In genomic region chr7:118352854-118353453, GRCh38 we compare ENCODE assay signal across 9 cellular contexts.
DNase-seq lines count a peak whose midpoint lies in the region; ATAC-seq and TF ChIP-seq lines count a peak whose summit lies in the region.
"Had no signal": no experiment of that assay in that cellular context is flagged by ENCODE, and none has a peak within 500 bp of the region (broad histone marks: within the 10 kb centered on the region; RNA-seq: fewer than 3 reads in every experiment).

No MANE protein-coding gene starts in this region.

- intact Hi-C loops in Caco-2 (cut with micrococcal nuclease; ENCODE audit: unreplicated experiment) (loop anchor here (1.0 to 5.0 kb wide), 5 partner anchors 84 to 844 kb away; no protein-coding TSS in a partner anchor), spleen (cut with DNase I; ENCODE audit: low total_unique reads) (no loop called here)

- no peaks in the 10 kb centered on the region for H3K4me1 Mint-ChIP-seq in Caco-2 (ENCODE audit: low read depth, unreplicated experiment)

- no peaks in the 10 kb centered on the region for H3K36me3 Mint-ChIP-seq in Caco-2 (ENCODE audit: insufficient read depth, unreplicated experiment)
- H3K36me3 Mint-ChIP-seq: naive B cell had no signal

- no peaks in the 10 kb centered on the region for H3K27me3 ChIP-seq in Caco-2 (replicated peaks; ENCODE audit: control insufficient read depth, insufficient read depth, low read length)
- no peaks in the 10 kb centered on the region for H3K27me3 ChIP-seq in spleen (replicated peaks in 1 of 7)

- no peaks in the 10 kb centered on the region for H3K9me3 Mint-ChIP-seq in Caco-2 (ENCODE audit: unreplicated experiment)

- H3K9me3 ChIP-seq in Caco-2 (no peaks in the 10 kb centered on the region), spleen (peaks cover 0 to 9% (median 5%) of the 10 kb centered on the region in 8 donors)

- POLR2A ChIA-PET in Caco-2 (lab: Charles Lee): no interaction called here

- no peak overlapping the region for H3K27ac Mint-ChIP-seq in Caco-2 (ENCODE audit: unreplicated experiment)
- H3K27ac Mint-ChIP-seq: naive B cell had no signal

- CTCF ChIA-PET in Caco-2 (lab: Charles Lee): interaction anchor here (0.7 to 0.8 kb wide), 2 partner anchors 416 to 842 kb away, joined by 3 read pairs; no protein-coding TSS in a partner anchor

- ATAC-seq in HG03159 (IDR thresholded peaks at IDR 0.05; ENCODE audit: unreplicated experiment) (peak; percentile 57), GM18517 (IDR thresholded peaks at IDR 0.05; ENCODE audit: unreplicated experiment) (no peak), HG03280 (IDR thresholded peaks at IDR 0.05; ENCODE audit: unreplicated experiment) (no peak)

- peak; percentile 34 to 43 for TF ChIP-seq CTCF in Caco-2 (IDR thresholded peaks at IDR 0.05; ENCODE audit: insufficient read depth in 1 of 2, low read depth in 1 of 2, low read length in 1 of 2, severe bottlenecking in 1 of 2, unreplicated experiment in 1 of 2)
- no peak for TF ChIP-seq CTCF in spleen (IDR thresholded peaks at IDR 0.05 in 8 of 11, conservative IDR thresholded peaks at IDR 0.05 in 3 of 11)

- no peak overlapping the region for H3K4me3 ChIP-seq in Caco-2 (ENCODE audit: low read depth, low read length)
- H3K4me3 ChIP-seq in spleen: no peak overlapping the region

- TF ChIP-seq POLR2A in spleen (IDR thresholded peaks at IDR 0.05): no peak

- BruUV-seq in Caco-2 (replicated peaks; lab: Mats Ljungman, UMichigan): no TSS peak

- H3K27ac ChIP-seq in spleen: no peak overlapping the region

- 58 to 67% (median 66%) methylated on average over 3 of the region's 3 CpGs for WGBS in spleen, 5 donors

- H3K4me1 ChIP-seq in Caco-2: no peaks in the 10 kb centered on the region
- H3K4me1 ChIP-seq in spleen: no peaks in the 10 kb centered on the region

- peak in 1 of 2 experiments; percentile 36 for DNase-seq in Caco-2
- DNase-seq in NOMO-1 treated with DMSO at 0.1 percent for 48 hours (lab: John Stamatoyannopoulos, UW; ENCODE audit: unreplicated experiment): peak; percentile 65
- DNase-seq in fibroblast of gingiva (ENCODE audit: low read depth): peak; percentile 9
- no peak for DNase-seq in spleen
- DNase-seq in HuH-7.5 (ENCODE audit: low spot score): no peak
- DNase-seq: naive B cell had no signal

- no peaks in the 10 kb centered on the region for H3K27me3 Mint-ChIP-seq in Caco-2 (ENCODE audit: insufficient read depth, unreplicated experiment)

- H3K36me3 ChIP-seq in Caco-2 (ENCODE audit: control insufficient read depth, insufficient read depth, low read length) (no peaks in the 10 kb centered on the region), spleen (no peaks in the 10 kb centered on the region)

- H3K4me3 Mint-ChIP-seq in Caco-2 (ENCODE audit: unreplicated experiment): no peak overlapping the region
- H3K4me3 Mint-ChIP-seq: naive B cell had no signal

Comparison
In these comparisons a context has a peak if more than half of its experiments do, and no peak if none do; other contexts are left out.
1. DNase-seq: peak in NOMO-1 treated with DMSO at 0.1 percent for 48 hours (single experiment) and fibroblast of gingiva (single experiment); none in spleen (single experiment) and HuH-7.5 (single experiment).
2. CTCF ChIP-seq: peak in Caco-2 (2 of 2); none in spleen (0 of 11).